ENCODE assay signal across 1 cellular context in genomic region chr16:23678430-23679273, GRCh38.
TF ChIP-seq lines count a peak whose summit lies in the region.

Gene PLK1 (plus strand): TSS chr16:23678889. CDS start chr16:23678933, 44 bp downstream.

TF ChIP-seq in HepG2, 621 proteins besides CTCF, POLR2A, EP300 and RAD21 (continued from another document and continues in another):
- TF ChIP-seq ZNF383 (CRISPR knock-in tag; IDR thresholded peaks at IDR 0.05; ENCODE audit: borderline replicate concordance) (peak; percentile 96), MEIS2 (CRISPR knock-in tag; IDR thresholded peaks at IDR 0.05) (peak; percentile 86), MED8 (CRISPR knock-in tag; IDR thresholded peaks at IDR 0.05; ENCODE audit: insufficient replicate concordance) (peak; percentile 42), ZNF460 (CRISPR knock-in tag; IDR thresholded peaks at IDR 0.05; ENCODE audit: borderline replicate concordance) (no peak; the same call in 1 of the 2 replicates), LCORL (IDR thresholded peaks at IDR 0.05) (no peak), LCORL (CRISPR knock-in tag; IDR thresholded peaks at IDR 0.05) (no peak; the same call in 1 of the 2 replicates), ZNF569 (CRISPR knock-in tag; IDR thresholded peaks at IDR 0.05; ENCODE audit: borderline replicate concordance) (no peak), ZBTB42 (CRISPR knock-in tag; IDR thresholded peaks at IDR 0.05) (no peak), HBP1 (CRISPR knock-in tag; IDR thresholded peaks at IDR 0.05; ENCODE audit: low read depth) (peak; percentile 99), ZNF878 (CRISPR knock-in tag; IDR thresholded peaks at IDR 0.05) (peak; percentile 100), ZNF24 (IDR thresholded peaks at IDR 0.05) (no peak), SAP130 (CRISPR knock-in tag; IDR thresholded peaks at IDR 0.05; ENCODE audit: low read depth) (peak; percentile 100), NFE2L1 (CRISPR knock-in tag; IDR thresholded peaks at IDR 0.05; ENCODE audit: borderline replicate concordance) (no peak), ZNF775 (CRISPR knock-in tag; IDR thresholded peaks at IDR 0.05; ENCODE audit: borderline replicate concordance) (0 out of 2 replicates have a peak, but pooled peaks have one; percentile 58), KIAA2018 (CRISPR knock-in tag; IDR thresholded peaks at IDR 0.05; ENCODE audit: borderline replicate concordance) (no peak), ZNF724P (CRISPR knock-in tag; IDR thresholded peaks at IDR 0.05; ENCODE audit: borderline replicate concordance) (peak; percentile 100), NCOA5 (CRISPR knock-in tag; IDR thresholded peaks at IDR 0.05) (no peak), ZNF251 (CRISPR knock-in tag; IDR thresholded peaks at IDR 0.05) (0 out of 2 replicates have a peak, but pooled peaks have one; percentile 27), RBFOX2 (IDR thresholded peaks at IDR 0.05; ENCODE audit: low read depth, low read length) (peak; percentile 94), FOXK2 (IDR thresholded peaks at IDR 0.05) (peak; percentile 47; the same call in 1 of the 2 replicates), NPAS2 (CRISPR knock-in tag; IDR thresholded peaks at IDR 0.05; ENCODE audit: borderline replicate concordance) (no peak), HES4 (CRISPR knock-in tag; IDR thresholded peaks at IDR 0.05; ENCODE audit: borderline replicate concordance) (no peak), GLI4 (CRISPR knock-in tag; IDR thresholded peaks at IDR 0.05; ENCODE audit: borderline replicate concordance) (peak; percentile 58; the same call in 1 of the 2 replicates), SP4 (CRISPR knock-in tag; IDR thresholded peaks at IDR 0.05) (peak; percentile 99), CBX2 (IDR thresholded peaks at IDR 0.05; ENCODE audit: low read depth, low read length) (no peak), CBX2 (CRISPR knock-in tag; IDR thresholded peaks at IDR 0.05; ENCODE audit: low read depth) (peak; percentile 100), PCBP1 (IDR thresholded peaks at IDR 0.05; ENCODE audit: borderline replicate concordance, low read depth, low read length) (peak; percentile 85; the same call in 1 of the 2 replicates), ZFAT (CRISPR knock-in tag; conservative IDR thresholded peaks at IDR 0.05) (0 out of 2 replicates have a peak, but pooled peaks have one; percentile 75), HNRNPL (IDR thresholded peaks at IDR 0.05; ENCODE audit: low read depth, low read length) (peak; percentile 86), PREB (CRISPR knock-in tag; IDR thresholded peaks at IDR 0.05) (no peak), YY1 (IDR thresholded peaks at IDR 0.05; ENCODE audit: insufficient read depth, insufficient replicate concordance, low read depth, low read length) (peak; percentile 67), SETDB1 (CRISPR knock-in tag; IDR thresholded peaks at IDR 0.05; ENCODE audit: borderline replicate concordance) (no peak), PHF20 (CRISPR knock-in tag; IDR thresholded peaks at IDR 0.05) (no peak), SNAPC2 (CRISPR knock-in tag; IDR thresholded peaks at IDR 0.05) (peak; percentile 99), ZFX (CRISPR knock-in tag; IDR thresholded peaks at IDR 0.05; ENCODE audit: low read depth) (peak; percentile 8; the same call in 1 of the 2 replicates), ATM (IDR thresholded peaks at IDR 0.05; ENCODE audit: borderline replicate concordance) (no peak), IRF1 (CRISPR knock-in tag; IDR thresholded peaks at IDR 0.05; ENCODE audit: low read depth) (no peak; the same call in 1 of the 2 replicates), SMC3 (IDR thresholded peaks at IDR 0.05; ENCODE audit: low read length) (peak; percentile 24; the same call in 1 of the 2 replicates), STAT6 (CRISPR knock-in tag; IDR thresholded peaks at IDR 0.05; ENCODE audit: borderline replicate concordance) (0 out of 2 replicates have a peak, but pooled peaks have one; percentile 80), ARID5B (CRISPR knock-in tag; IDR thresholded peaks at IDR 0.05) (peak; percentile 43), PAWR (CRISPR knock-in tag; IDR thresholded peaks at IDR 0.05; ENCODE audit: borderline replicate concordance) (no peak), MTA1 (CRISPR knock-in tag; IDR thresholded peaks at IDR 0.05; ENCODE audit: borderline replicate concordance) (peak; percentile 67; the same call in 1 of the 2 replicates), ZNF562 (CRISPR knock-in tag; IDR thresholded peaks at IDR 0.05; ENCODE audit: borderline replicate concordance) (peak; percentile 99), ZNF235 (CRISPR knock-in tag; IDR thresholded peaks at IDR 0.05; ENCODE audit: borderline replicate concordance) (no peak), SPEN (CRISPR knock-in tag; IDR thresholded peaks at IDR 0.05; ENCODE audit: low read depth) (peak; percentile 82), ZNF761 (CRISPR knock-in tag; conservative IDR thresholded peaks at IDR 0.05) (peak; percentile 69), ZKSCAN1 (IDR thresholded peaks at IDR 0.05; ENCODE audit: low read length) (no peak), ZNF496 (CRISPR knock-in tag; IDR thresholded peaks at IDR 0.05; ENCODE audit: insufficient replicate concordance) (peak; percentile 97), TOE1 (CRISPR knock-in tag; IDR thresholded peaks at IDR 0.05) (0 out of 2 replicates have a peak, but pooled peaks have one; percentile 73), MED1 (CRISPR knock-in tag; IDR thresholded peaks at IDR 0.05) (no peak), ZNF451 (CRISPR knock-in tag; IDR thresholded peaks at IDR 0.05) (no peak), RBM22 (optimal IDR thresholded peaks at IDR 0.05; ENCODE audit: low read length) (peak; percentile 80), BHLHE40 (IDR thresholded peaks at IDR 0.05; ENCODE audit: low read length) (peak; percentile 26; the same call in 1 of the 2 replicates)
